18 cellular contexts compared by ENCODE assay signal in genomic region chr14:103555559-103556337, GRCh38. TPM values are rescaled to one million over a fixed set of nuclear protein-coding genes. Genes with fewer than 3 reads are reported as not detected.
A peak's percentile ranks its signal among the peaks of the same experiment; 100 is the strongest.
DNase-seq lines count a peak whose midpoint lies in the region; ATAC-seq and TF ChIP-seq lines count a peak whose summit lies in the region.
"Had no signal": no experiment of that assay in that cellular context is flagged by ENCODE, and none has a peak within 500 bp of the region (broad histone marks: within the 10 kb centered on the region; RNA-seq: fewer than 3 reads in every experiment).

No MANE protein-coding gene starts in this region.

- H3K27ac ChIP-seq in BLaER1 treated with 17β-estradiol and CSF1 and Interleukin-3, amounts not matched to agents 10 nM and 100 nM = no peak overlapping the region
- H3K27ac ChIP-seq in left ventricle myocardium inferior (replicated peaks) (peak overlapping the region; percentile 99), rectal smooth muscle tissue (ENCODE audit: low read depth, low read length) (peak overlapping the region; percentile 5)
- H3K27ac ChIP-seq: colonic mucosa, right lobe of liver had no signal

- H3K36me3 ChIP-seq in BLaER1 treated with 17β-estradiol and CSF1 and Interleukin-3, amounts not matched to agents 10 nM and 100 nM = peaks cover 33 to 51% (median 36%) of the 10 kb centered on the region in 11 experiments
- H3K36me3 ChIP-seq in adipocyte (ENCODE audit: control insufficient read depth, insufficient read depth, low read length, severe bottlenecking) (peaks cover 29% of the 10 kb centered on the region), left ventricle myocardium inferior (peaks cover 27% of the 10 kb centered on the region), rectal smooth muscle tissue (ENCODE audit: control insufficient read depth, insufficient read depth, low read length) (peaks cover 2% of the 10 kb centered on the region)
- H3K36me3 ChIP-seq: colonic mucosa had no signal

- peaks cover 77 to 100% (median 100%) of the 10 kb centered on the region in 11 experiments for H4K20me1 ChIP-seq in BLaER1 treated with 17β-estradiol and CSF1 and Interleukin-3, amounts not matched to agents 10 nM and 100 nM

- H3K27me3 ChIP-seq in BLaER1 treated with 17β-estradiol and CSF1 and Interleukin-3, amounts not matched to agents 10 nM and 100 nM = no peaks in the 10 kb centered on the region
- H3K27me3 ChIP-seq in adipocyte (replicated peaks; ENCODE audit: control insufficient read depth, insufficient read depth, low read length) = no peaks in the 10 kb centered on the region
- H3K27me3 ChIP-seq in left ventricle myocardium inferior (ENCODE audit: low read depth) = no peaks in the 10 kb centered on the region
- H3K27me3 ChIP-seq in rectal smooth muscle tissue (ENCODE audit: control insufficient read depth, insufficient read depth, low read length) = no peaks in the 10 kb centered on the region
- H3K27me3 ChIP-seq: colonic mucosa, right lobe of liver had no signal

- H3K27ac Mint-ChIP-seq in activated CD4-positive, alpha-beta T cell treated with anti-CD3 and anti-CD28 coated beads for 36 hours = no peak overlapping the region
- H3K27ac Mint-ChIP-seq: activated CD4-positive, alpha-beta memory T cell treated with anti-CD3 and anti-CD28 coated beads for 36 hours; stimulated activated naive CD8-positive, alpha-beta T cell treated with anti-CD3 and anti-CD28 coated beads, Interleukin-15, Interleukin-2, amounts not matched to agents 100 ng/mL and 50 ng/mL, for 24 hours had no signal

- no peak overlapping the region for H3K4me3 Mint-ChIP-seq in activated CD4-positive, alpha-beta T cell treated with anti-CD3 and anti-CD28 coated beads for 36 hours
- H3K4me3 Mint-ChIP-seq: activated CD4-positive, alpha-beta memory T cell treated with anti-CD3 and anti-CD28 coated beads for 36 hours; activated T-cell treated with anti-CD3 and anti-CD28 coated beads, Interleukin-2, amount 50 U/mL, for 4 hours; stimulated activated naive CD8-positive, alpha-beta T cell treated with anti-CD3 and anti-CD28 coated beads, Interleukin-15, Interleukin-2, amounts not matched to agents 100 ng/mL and 50 ng/mL, for 24 hours had no signal

- H3K4me1 Mint-ChIP-seq in activated CD4-positive, alpha-beta T cell treated with anti-CD3 and anti-CD28 coated beads for 36 hours = peaks cover 34% of the 10 kb centered on the region

- DNase-seq in adipocyte (ENCODE audit: low read depth) = no peak
- peak; percentile 30 for DNase-seq in left ventricle myocardium inferior
- no peak for DNase-seq in GDM1 (lab: John Stamatoyannopoulos, UW)
- no peak for DNase-seq in middle frontal gyrus (ENCODE audit: extremely low spot score, low spot score)
- DNase-seq in activated CD4-positive, alpha-beta T cell treated with anti-CD3 and anti-CD28 coated beads for 36 hours = no peak
- DNase-seq: activated CD4-positive, alpha-beta memory T cell treated with anti-CD3 and anti-CD28 coated beads for 36 hours; activated T-cell treated with anti-CD3 and anti-CD28 coated beads, Interleukin-2, amount 50 U/mL, for 4 hours; colonic mucosa; GF-D8; kidney glomerular epithelial cell; NCI-H1105 treated with DMSO at 0.1 percent for 48 hours; NCI-H69 had no signal

- H3K9me3 Mint-ChIP-seq in activated CD4-positive, alpha-beta T cell treated with anti-CD3 and anti-CD28 coated beads for 36 hours (ENCODE audit: low read depth) = no peaks in the 10 kb centered on the region
- H3K9me3 Mint-ChIP-seq: activated CD4-positive, alpha-beta memory T cell treated with anti-CD3 and anti-CD28 coated beads for 36 hours; activated naive CD4-positive, alpha-beta T cell treated with anti-CD3 and anti-CD28 coated beads, Interleukin-2, amount 50 U/mL, for 72 hours; activated T-cell treated with anti-CD3 and anti-CD28 coated beads, Interleukin-2, amount 50 U/mL, for 4 hours; stimulated activated naive CD8-positive, alpha-beta T cell treated with anti-CD3 and anti-CD28 coated beads, Interleukin-15, Interleukin-2, amounts not matched to agents 100 ng/mL and 50 ng/mL, for 24 hours had no signal

- peak overlapping the region; percentile 6 to 63 (median 38); a peak in 20 of 22 replicates for H3K4me2 ChIP-seq in BLaER1 treated with 17β-estradiol and CSF1 and Interleukin-3, amounts not matched to agents 10 nM and 100 nM

- H3K4me1 ChIP-seq in BLaER1 treated with 17β-estradiol and CSF1 and Interleukin-3, amounts not matched to agents 10 nM and 100 nM = peaks cover 56 to 83% (median 66%) of the 10 kb centered on the region in 10 experiments
- peaks cover 85% of the 10 kb centered on the region for H3K4me1 ChIP-seq in adipocyte (ENCODE audit: control insufficient read depth, insufficient read depth, low read length)
- H3K4me1 ChIP-seq in left ventricle myocardium inferior = peaks cover 99% of the 10 kb centered on the region
- peaks cover 37% of the 10 kb centered on the region for H3K4me1 ChIP-seq in rectal smooth muscle tissue (ENCODE audit: control insufficient read depth, insufficient read depth, low read length)

- no peak for ATAC-seq in activated CD4-positive, alpha-beta T cell treated with anti-CD3 and anti-CD28 coated beads for 36 hours
- no peak for ATAC-seq in HG02981 (IDR thresholded peaks at IDR 0.05; ENCODE audit: unreplicated experiment)
- ATAC-seq: activated naive CD4-positive, alpha-beta T cell treated with anti-CD3 and anti-CD28 coated beads, Interleukin-2, amount 50 U/mL, for 72 hours; activated T-cell treated with anti-CD3 and anti-CD28 coated beads, Interleukin-2, amount 50 U/mL, for 4 hours; right lobe of liver had no signal

- H3K36me3 Mint-ChIP-seq in activated CD4-positive, alpha-beta T cell treated with anti-CD3 and anti-CD28 coated beads for 36 hours (ENCODE audit: low read depth) = peaks cover 21% of the 10 kb centered on the region

- H3K4me3 ChIP-seq in BLaER1 treated with 17β-estradiol and CSF1 and Interleukin-3, amounts not matched to agents 10 nM and 100 nM = no peak overlapping the region
- H3K4me3 ChIP-seq in adipocyte (ENCODE audit: low read length) = no peak overlapping the region
- peak overlapping the region; percentile 13 for H3K4me3 ChIP-seq in left ventricle myocardium inferior
- no peak overlapping the region for H3K4me3 ChIP-seq in rectal smooth muscle tissue (ENCODE audit: low read length)
- H3K4me3 ChIP-seq: colonic mucosa, right lobe of liver had no signal

- no peaks in the 10 kb centered on the region for H3K27me3 Mint-ChIP-seq in activated CD4-positive, alpha-beta T cell treated with anti-CD3 and anti-CD28 coated beads for 36 hours
- H3K27me3 Mint-ChIP-seq: activated CD4-positive, alpha-beta memory T cell treated with anti-CD3 and anti-CD28 coated beads for 36 hours; stimulated activated naive CD8-positive, alpha-beta T cell treated with anti-CD3 and anti-CD28 coated beads, Interleukin-15, Interleukin-2, amounts not matched to agents 100 ng/mL and 50 ng/mL, for 24 hours had no signal

- POLR2A ChIA-PET in activated CD4-positive, alpha-beta T cell treated with anti-CD3 and anti-CD28 coated beads for 36 hours (lab: Charles Lee) = no interaction called here

- intact Hi-C loops in left ventricle myocardium inferior (cut with micrococcal nuclease) = no loop called here
- intact Hi-C loops in activated CD4-positive, alpha-beta T cell treated with anti-CD3 and anti-CD28 coated beads for 36 hours (cut with DNase I, micrococcal nuclease) = no loop called here

- H3K9me3 ChIP-seq in BLaER1 treated with 17β-estradiol and CSF1 and Interleukin-3, amounts not matched to agents 10 nM and 100 nM (replicated peaks in 1 of 11) = no peaks in the 10 kb centered on the region
- no peaks in the 10 kb centered on the region for H3K9me3 ChIP-seq in adipocyte (ENCODE audit: control insufficient read depth, low read length)
- no peaks in the 10 kb centered on the region for H3K9me3 ChIP-seq in left ventricle myocardium inferior (replicated peaks)
- H3K9me3 ChIP-seq: colonic mucosa, right lobe of liver had no signal

- TF ChIP-seq CTCF in left ventricle myocardium inferior (IDR thresholded peaks at IDR 0.05; ENCODE audit: borderline replicate concordance) = no peak

- CTCF ChIA-PET in activated CD4-positive, alpha-beta T cell treated with anti-CD3 and anti-CD28 coated beads for 36 hours (lab: Charles Lee) = no interaction called here

- H3K9ac ChIP-seq in BLaER1 treated with 17β-estradiol and CSF1 and Interleukin-3, amounts not matched to agents 10 nM and 100 nM = peak overlapping the region in 5 of 11 experiments; percentile 8 to 47 (median 14); a peak in 4 of 22 replicates
- peak overlapping the region; percentile 33 for H3K9ac ChIP-seq in adipocyte (ENCODE audit: low read length)
- H3K9ac ChIP-seq in rectal smooth muscle tissue (ENCODE audit: low read length) = no peak overlapping the region

RNA-seq across cellular contexts. Expression of gene BAG5, which starts 6.7 kb away (rescaled TPM):
- 16.7 TPM for total RNA-seq in left ventricle myocardium inferior
- 10 to 100 TPM; 24.2 to 25.1 TPM for total RNA-seq in activated CD4-positive, alpha-beta T cell treated with anti-CD3 and anti-CD28 coated beads for 36 hours

RNA-seq across cellular contexts. Expression of gene COA8, which starts 7.0 kb away (rescaled TPM):
- 48.3 TPM for total RNA-seq in left ventricle myocardium inferior
- 10 to 100 TPM; 39.6 to 41.7 TPM for total RNA-seq in activated CD4-positive, alpha-beta T cell treated with anti-CD3 and anti-CD28 coated beads for 36 hours

RNA-seq across cellular contexts. Expression of gene TRMT61A, which starts 26.8 kb away (rescaled TPM):
- 5.9 TPM for total RNA-seq in left ventricle myocardium inferior
- 1 to 10 TPM; 8.8 to 9.0 TPM for total RNA-seq in activated CD4-positive, alpha-beta T cell treated with anti-CD3 and anti-CD28 coated beads for 36 hours

RNA-seq across cellular contexts. Expression of gene CKB, which starts 33.1 kb away (rescaled TPM):
- total RNA-seq in left ventricle myocardium inferior = 661 TPM
- 1 to 10 TPM; 3.4 to 4.0 TPM for total RNA-seq in activated CD4-positive, alpha-beta T cell treated with anti-CD3 and anti-CD28 coated beads for 36 hours

Comparison
In these comparisons a context has a peak if more than half of its experiments do, and no peak if none do; other contexts are left out.
1. H3K27ac ChIP-seq: peak in left ventricle myocardium inferior (single experiment) and rectal smooth muscle tissue (single experiment); none in BLaER1 treated with 17β-estradiol and CSF1 and Interleukin-3, amounts not matched to agents 10 nM and 100 nM (0 of 11).